In genomic region chr3:81490541-81491288, GRCh38 we compare ENCODE assay signal across 8 cellular contexts.
DNase-seq lines count a peak whose midpoint lies in the region; ATAC-seq and TF ChIP-seq lines count a peak whose summit lies in the region.

No MANE protein-coding gene starts in this region.

- H3K79me2 ChIP-seq in hepatocyte, result no peaks in the 10 kb centered on the region

- peak; percentile 79 for TF ChIP-seq CTCF in hepatocyte (IDR thresholded peaks at IDR 0.05; ENCODE audit: poor library complexity)

- peak; percentile 92 for ATAC-seq in HG02852 (IDR thresholded peaks at IDR 0.05; ENCODE audit: unreplicated experiment)
- ATAC-seq in T-helper 17 cell, result peak; percentile 87

- H3K36me3 Mint-ChIP-seq in T-helper 17 cell (ENCODE audit: low read depth), result no peaks in the 10 kb centered on the region

- H3K4me1 ChIP-seq in hepatocyte (ENCODE audit: insufficient read depth), result peaks cover 8% of the 10 kb centered on the region

- WGBS in hepatocyte (ENCODE audit: low lambda C conversion rate, missing lambda C conversion rate), result 24% methylated on average over 7 of the region's 7 CpGs

- H3K4me3 ChIP-seq in hepatocyte (no peak overlapping the region), skeletal muscle cell (ENCODE audit: low read depth, low read length) (no peak overlapping the region)

- H2AFZ ChIP-seq in hepatocyte, result no peak overlapping the region

- DNase-seq in NK-92 treated with Interleukin-12 subunit alpha and Interleukin-12 subunit beta, amount 100 ng/mL, for 24 hours (lab: John Stamatoyannopoulos, UW), result peak; percentile 68
- no peak for DNase-seq in NK-92 (lab: John Stamatoyannopoulos, UW; ENCODE audit: unreplicated experiment)
- peak; percentile 50 for DNase-seq in NCI-H1694 (lab: John Stamatoyannopoulos, UW)
- peak; percentile 35 to 65 (median 47) for DNase-seq in T-helper 17 cell
- peak in 44 of 56 donors; percentile 0 to 86 (median 26) for DNase-seq in amygdala (lab: John Stamatoyannopoulos, UW)
- DNase-seq in hepatocyte (ENCODE audit: low spot score), result peak; percentile 94
- peak; percentile 34 for DNase-seq in skeletal muscle cell (ENCODE audit: low read depth)

- H3K27ac ChIP-seq in hepatocyte, result peak overlapping the region; percentile 25

- H3K27me3 ChIP-seq in hepatocyte, result no peaks in the 10 kb centered on the region

- H3K36me3 ChIP-seq in hepatocyte (replicated peaks; ENCODE audit: insufficient read depth, low read depth), result no peaks in the 10 kb centered on the region

- no peaks in the 10 kb centered on the region for H4K20me1 ChIP-seq in hepatocyte (ENCODE audit: insufficient read depth, poor library complexity, severe bottlenecking)

- H3K4me3 Mint-ChIP-seq in T-helper 17 cell, result no peak overlapping the region

- peak overlapping the region; percentile 16 for H3K27ac Mint-ChIP-seq in T-helper 17 cell

- peak overlapping the region; percentile 54 for H3K4me2 ChIP-seq in hepatocyte

- H3K4me1 Mint-ChIP-seq in T-helper 17 cell, result peaks cover 7% of the 10 kb centered on the region

- no peaks in the 10 kb centered on the region for H3K27me3 Mint-ChIP-seq in T-helper 17 cell

- no peaks in the 10 kb centered on the region for H3K9me3 ChIP-seq in T-helper 17 cell (ENCODE audit: control insufficient read depth, low read length, poor library complexity, severe bottlenecking)
- no peaks in the 10 kb centered on the region for H3K9me3 ChIP-seq in hepatocyte (ENCODE audit: low read depth)

- H3K9me2 ChIP-seq in hepatocyte (replicated peaks; ENCODE audit: insufficient read depth), result no peaks in the 10 kb centered on the region
